Comparison of ENCODE assay signal across 1 cellular context in genomic region chr6:30544666-30545272, GRCh38.
TF ChIP-seq lines count a peak whose summit lies in the region.

No MANE protein-coding gene starts in this region.

TF ChIP-seq in HCT116, 20 proteins besides CTCF, POLR2A, EP300 and RAD21 (continued from another document):
- TF ChIP-seq FOSL1 (IDR thresholded peaks at IDR 0.05; ENCODE audit: low read depth) (no peak), TCF7L2 (IDR thresholded peaks at IDR 0.05; ENCODE audit: borderline replicate concordance, extremely low read depth, insufficient read depth, insufficient read length) (no peak), EZH2phosphoT487 (IDR thresholded peaks at IDR 0.05; ENCODE audit: borderline replicate concordance) (no peak), JUND (IDR thresholded peaks at IDR 0.05) (no peak), ZNF274 (IDR thresholded peaks at IDR 0.05; ENCODE audit: low read depth, low read length) (no peak), ZFX (IDR thresholded peaks at IDR 0.05) (no peak), MAX (IDR thresholded peaks at IDR 0.05) (no peak), EZH2 (IDR thresholded peaks at IDR 0.05) (no peak)
TF ChIP-seq in HCT116: peak in this region for 0.
